Comparison of ENCODE assay signal across 1 cellular context in the genomic region with DNA sequence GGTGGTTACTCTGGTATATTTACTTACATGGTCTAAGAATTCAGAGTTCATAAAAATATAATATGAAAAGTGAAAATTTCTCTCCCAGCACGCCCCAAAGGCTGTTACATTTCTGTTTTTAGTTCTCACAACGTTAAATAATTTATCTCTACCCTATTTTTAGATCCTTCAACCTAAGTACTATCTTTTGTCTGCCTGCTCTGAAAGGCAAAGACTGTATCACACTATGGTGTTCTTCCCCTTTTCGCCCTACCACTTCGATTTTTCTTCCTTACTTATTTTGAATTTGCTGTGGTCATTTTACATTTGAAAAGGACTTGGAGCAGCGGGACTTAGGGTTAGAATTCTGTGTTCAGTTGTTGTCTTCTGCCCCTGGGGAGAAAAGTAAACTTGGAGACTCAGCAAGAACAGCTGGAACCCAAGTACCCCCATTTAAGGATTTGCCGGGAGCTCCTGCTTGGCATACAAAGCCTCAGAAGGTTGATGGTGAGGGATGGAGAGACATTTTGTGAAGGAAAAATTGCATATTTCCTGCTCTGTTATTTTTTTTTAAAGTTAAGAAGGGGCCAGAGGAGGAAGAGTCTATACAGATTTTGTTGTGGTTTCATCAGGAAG.
TF ChIP-seq lines count a peak whose summit lies in the region.

No MANE protein-coding gene starts in this region.

TF ChIP-seq in GM12878, 131 proteins besides CTCF, POLR2A, EP300 and RAD21:
- TF ChIP-seq SPI1 (IDR thresholded peaks at IDR 0.05; ENCODE audit: borderline replicate concordance, insufficient read depth, low read depth, low read length) (no peak), MTA3 (IDR thresholded peaks at IDR 0.05; ENCODE audit: borderline replicate concordance, low read length) (no peak), TCF12 (IDR thresholded peaks at IDR 0.05; ENCODE audit: low read depth, low read length) (no peak), JUND (IDR thresholded peaks at IDR 0.05; ENCODE audit: low read depth, low read length) (no peak), LARP7 (IDR thresholded peaks at IDR 0.05) (no peak), MEF2B (IDR thresholded peaks at IDR 0.05; ENCODE audit: partially characterized antibody, poor library complexity, severe bottlenecking) (peak; percentile 46)
